ENCODE assay signal across 29 cellular contexts in genomic region chr11:123582992-123583504, GRCh38.
"Had no signal": no experiment of that assay in that cellular context is flagged by ENCODE, and none has a peak within 500 bp of the region (broad histone marks: within the 10 kb centered on the region; RNA-seq: fewer than 3 reads in every experiment).

No MANE protein-coding gene starts in this region.

- H3K36me3 ChIP-seq: gastrocnemius medialis, left ventricle myocardium inferior, ovary, thoracic aorta, upper lobe of left lung had no signal

- H3K27ac Mint-ChIP-seq: activated B cell treated with CpG ODN at 0.5 μM for 24 hours; activated naive CD8-positive, alpha-beta T cell; activated T-cell treated with anti-CD3 and anti-CD28 coated beads, Interleukin-2, amount 50 U/mL, for 72 hours; nephron; progenitor cell of endocrine pancreas; stimulated activated effector memory CD8-positive, alpha-beta T cell treated with anti-CD3 and anti-CD28 coated beads, Interleukin-12 subunit alpha, Interleukin-12 subunit beta, amount 100 ng/mL, for 72 hours; stimulated activated naive CD8-positive, alpha-beta T cell treated with anti-CD3 and anti-CD28 coated beads, Interleukin-15, Interleukin-2, amounts not matched to agents 100 ng/mL and 50 ng/mL, for 24 hours; T-helper 2 cell treated with Interferon-gamma antibody and Interleukin-4, amounts not matched to agents 5 μg/mL and 100 μg/mL, for 36 hours had no signal

- H3K4me2 ChIP-seq: hepatocyte had no signal

- H3K4me3 ChIP-seq: gastrocnemius medialis, hepatocyte, left ventricle myocardium inferior, lung, ovary, skin epidermis, thoracic aorta, upper lobe of left lung had no signal

- H2AFZ ChIP-seq: hepatocyte had no signal

- H3K9me3 ChIP-seq: gastrocnemius medialis, left ventricle myocardium inferior, neutrophil, ovary, thoracic aorta, upper lobe of left lung had no signal

- H3K79me2 ChIP-seq: hepatocyte had no signal

- H3K9me3 Mint-ChIP-seq: activated B cell treated with CpG ODN at 0.5 μM for 24 hours; activated T-cell treated with anti-CD3 and anti-CD28 coated beads, Interleukin-2, amount 50 U/mL, for 72 hours; nephron; stimulated activated effector memory CD8-positive, alpha-beta T cell treated with anti-CD3 and anti-CD28 coated beads, Interleukin-12 subunit alpha, Interleukin-12 subunit beta, amount 100 ng/mL, for 72 hours; stimulated activated naive CD8-positive, alpha-beta T cell treated with anti-CD3 and anti-CD28 coated beads, Interleukin-15, Interleukin-2, amounts not matched to agents 100 ng/mL and 50 ng/mL, for 24 hours; T-helper 2 cell treated with Interferon-gamma antibody and Interleukin-4, amounts not matched to agents 5 μg/mL and 100 μg/mL, for 36 hours had no signal

- H3K27ac ChIP-seq: gastrocnemius medialis, hepatocyte, left ventricle myocardium inferior, neutrophil, ovary, skin epidermis, thoracic aorta, upper lobe of left lung had no signal

- ATAC-seq: activated T-cell treated with anti-CD3 and anti-CD28 coated beads, Interleukin-2, amount 50 U/mL, for 72 hours; gastrocnemius medialis; sciatic nerve; stimulated activated effector memory CD8-positive, alpha-beta T cell treated with anti-CD3 and anti-CD28 coated beads, Interleukin-12 subunit alpha, Interleukin-12 subunit beta, amount 100 ng/mL, for 72 hours had no signal

- H3K36me3 Mint-ChIP-seq: activated naive CD8-positive, alpha-beta T cell had no signal

- H3K27me3 Mint-ChIP-seq: activated B cell treated with CpG ODN at 0.5 μM for 24 hours; activated naive CD8-positive, alpha-beta T cell; stimulated activated naive CD8-positive, alpha-beta T cell treated with anti-CD3 and anti-CD28 coated beads, Interleukin-15, Interleukin-2, amounts not matched to agents 100 ng/mL and 50 ng/mL, for 24 hours had no signal

- DNase-seq: activated B cell treated with CpG ODN at 0.5 μM for 24 hours; activated CD4-positive, alpha-beta T cell treated with anti-CD3 and anti-CD28 coated beads, Interleukin-2, amount 50 U/mL, for 1 hour; activated effector memory CD4-positive, alpha-beta T cell treated with Interleukin-2 at 50 U/mL for 16 hours; activated naive CD4-positive, alpha-beta T cell treated with Interleukin-2 at 50 U/mL for 16 hours; activated T-cell treated with anti-CD3 and anti-CD28 coated beads for 4 hours; activated T-cell treated with anti-CD3 and anti-CD28 coated beads, Interleukin-2, amount 50 U/mL, for 72 hours; anterior cingulate cortex; dermis blood vessel endothelial cell; effector CD4-positive, alpha-beta T cell; gastrocnemius medialis; glutamatergic neuron; islet precursor cell; left ventricle myocardium inferior; ovary; stimulated activated CD4-positive, alpha-beta T cell treated with anti-CD3 and anti-CD28 coated beads, Interleukin-12 subunit alpha, Interleukin-12 subunit beta, amount 100 ng/mL, for 4 hours; stimulated activated CD4-positive, alpha-beta T cell treated with anti-CD3 and anti-CD28 coated beads, Interleukin-4, amount 100 ng/mL, for 24 hours; upper lobe of left lung had no signal

- H3K4me3 Mint-ChIP-seq: activated B cell treated with CpG ODN at 0.5 μM for 24 hours; activated naive CD8-positive, alpha-beta T cell; activated T-cell treated with anti-CD3 and anti-CD28 coated beads, Interleukin-2, amount 50 U/mL, for 72 hours; nephron; stimulated activated effector memory CD8-positive, alpha-beta T cell treated with anti-CD3 and anti-CD28 coated beads, Interleukin-12 subunit alpha, Interleukin-12 subunit beta, amount 100 ng/mL, for 72 hours; stimulated activated naive CD8-positive, alpha-beta T cell treated with anti-CD3 and anti-CD28 coated beads, Interleukin-15, Interleukin-2, amounts not matched to agents 100 ng/mL and 50 ng/mL, for 24 hours; T-helper 2 cell treated with Interferon-gamma antibody and Interleukin-4, amounts not matched to agents 5 μg/mL and 100 μg/mL, for 36 hours had no signal

- H3K27me3 ChIP-seq: gastrocnemius medialis, hepatocyte, neutrophil, ovary, upper lobe of left lung had no signal
